ENCODE assay signal across 11 cellular contexts in genomic region chr2:68907923-68908253, GRCh38. TPM values are rescaled to one million over a fixed set of nuclear protein-coding genes. Genes with fewer than 3 reads are reported as not detected.
DNase-seq lines count a peak whose midpoint lies in the region; ATAC-seq and TF ChIP-seq lines count a peak whose summit lies in the region.
"Had no signal": no experiment of that assay in that cellular context is flagged by ENCODE, and none has a peak within 500 bp of the region (broad histone marks: within the 10 kb centered on the region; RNA-seq: fewer than 3 reads in every experiment).

No MANE protein-coding gene starts in this region.

- no peak for TF ChIP-seq CTCF in WERI-Rb-1 (IDR thresholded peaks at IDR 0.05; ENCODE audit: low read depth, low read length)

- intact Hi-C loops in CD4-positive, alpha-beta memory T cell (cut with micrococcal nuclease) = loop anchor here (1.0 to 5.0 kb wide), 9 partner anchors 17 to 751 kb away; partner anchors contain the start of genes APLF, FBXO48 and PNO1

- peaks cover 34 to 38% (median 36%) of the 10 kb centered on the region in 4 donors for H3K4me1 Mint-ChIP-seq in CD4-positive, alpha-beta memory T cell

- peak overlapping the region in 1 of 2 donors; percentile 1 for H3K4me3 ChIP-seq in CD4-positive, alpha-beta memory T cell (ENCODE audit: low read length in 2 of 2)
- H3K4me3 ChIP-seq in effector memory CD4-positive, alpha-beta T cell (ENCODE audit: insufficient read depth, low read depth, low read length, poor library complexity, severe bottlenecking) = no peak overlapping the region
- H3K4me3 ChIP-seq in WERI-Rb-1 (ENCODE audit: low read depth, low read length) = no peak overlapping the region

- H3K27me3 Mint-ChIP-seq in CD4-positive, alpha-beta memory T cell = no peaks in the 10 kb centered on the region

- peak overlapping the region in 7 of 8 donors; percentile 37 to 74 (median 64) for H3K4me3 Mint-ChIP-seq in CD4-positive, alpha-beta memory T cell
- H3K4me3 Mint-ChIP-seq: endodermal cell had no signal

- no peaks in the 10 kb centered on the region for H3K36me3 ChIP-seq in CD4-positive, alpha-beta memory T cell (ENCODE audit: insufficient read depth, low read length)
- H3K36me3 ChIP-seq in effector memory CD4-positive, alpha-beta T cell (ENCODE audit: control insufficient read depth, insufficient read depth, low read length) = no peaks in the 10 kb centered on the region
- H3K36me3 ChIP-seq in WERI-Rb-1 = no peaks in the 10 kb centered on the region

- ATAC-seq in GM21390 (IDR thresholded peaks at IDR 0.05; ENCODE audit: unreplicated experiment) (peak; percentile 11), HG03469 (IDR thresholded peaks at IDR 0.05; ENCODE audit: unreplicated experiment) (peak; percentile 3)

- H3K27ac Mint-ChIP-seq in CD4-positive, alpha-beta memory T cell = peak overlapping the region; percentile 82 to 94 (median 91)
- H3K27ac Mint-ChIP-seq: endodermal cell had no signal

- no peak for DNase-seq in CD4-positive, alpha-beta memory T cell
- DNase-seq in effector memory CD4-positive, alpha-beta T cell = no peak
- DNase-seq in RPMI8226 (no peak), WERI-Rb-1 (no peak), D341Med (ENCODE audit: low spot score) (no peak), OCI-M1 (lab: John Stamatoyannopoulos, UW) (no peak)

- no peaks in the 10 kb centered on the region for H3K27me3 ChIP-seq in CD4-positive, alpha-beta memory T cell (ENCODE audit: insufficient read depth, low read length)
- H3K27me3 ChIP-seq in effector memory CD4-positive, alpha-beta T cell (replicated peaks; ENCODE audit: control insufficient read depth, insufficient read depth, low read length, poor library complexity, severe bottlenecking) = no peaks in the 10 kb centered on the region
- peaks cover 12% of the 10 kb centered on the region for H3K27me3 ChIP-seq in WERI-Rb-1 (ENCODE audit: insufficient read depth, low read depth, severe bottlenecking)

- H3K9me3 Mint-ChIP-seq in CD4-positive, alpha-beta memory T cell = peaks cover 0 to 4% (median 0%) of the 10 kb centered on the region in 8 donors

- H3K27ac ChIP-seq in CD4-positive, alpha-beta memory T cell (ENCODE audit: low read depth, low read length) = peak overlapping the region; percentile 51
- H3K27ac ChIP-seq in effector memory CD4-positive, alpha-beta T cell (ENCODE audit: insufficient read depth, low read length, poor library complexity, severe bottlenecking) = peak overlapping the region; percentile 64
- no peak overlapping the region for H3K27ac ChIP-seq in WERI-Rb-1

- CTCF ChIA-PET in CD4-positive, alpha-beta memory T cell (lab: Charles Lee; ENCODE audit: partially characterized antibody) = interaction anchor here (0.6 to 4.9 kb wide), 33 partner anchors 10 to 582 kb away, joined by 3 to 81 read pairs (median 5); partner anchors contain the start of genes APLF, ARHGAP25 and FBXO48

- POLR2A ChIA-PET in CD4-positive, alpha-beta memory T cell (lab: Charles Lee; ENCODE audit: partially characterized antibody) = interaction anchor here (0.5 to 4.2 kb wide), 43 partner anchors 11 to 444 kb away, joined by 3 to 25 read pairs (median 6); partner anchors contain the start of genes APLF, ARHGAP25 and FBXO48

- H3K9me3 ChIP-seq in CD4-positive, alpha-beta memory T cell (ENCODE audit: control insufficient read depth in 1 of 2, low read length in 2 of 2) = no peaks in the 10 kb centered on the region
- H3K9me3 ChIP-seq in effector memory CD4-positive, alpha-beta T cell (ENCODE audit: control insufficient read depth, low read length) = no peaks in the 10 kb centered on the region
- H3K9me3 ChIP-seq in WERI-Rb-1 (ENCODE audit: severe bottlenecking) = no peaks in the 10 kb centered on the region

- H3K4me1 ChIP-seq in CD4-positive, alpha-beta memory T cell (ENCODE audit: insufficient read depth, low read length) = peaks cover 64% of the 10 kb centered on the region
- peaks cover 24% of the 10 kb centered on the region for H3K4me1 ChIP-seq in effector memory CD4-positive, alpha-beta T cell (ENCODE audit: control insufficient read depth, insufficient read depth, low read length, poor library complexity, severe bottlenecking)

- H3K36me3 Mint-ChIP-seq in CD4-positive, alpha-beta memory T cell = no peaks in the 10 kb centered on the region

RNA-seq across cellular contexts. Expression of gene BMP10, which starts 36.7 kb away (rescaled TPM):
- total RNA-seq in CD4-positive, alpha-beta memory T cell = not detected
- polyA plus RNA-seq in CD4-positive, alpha-beta memory T cell = not detected
- total RNA-seq: endodermal cell, M059J had no signal
- polyA plus RNA-seq: neural cell had no signal

RNA-seq across cellular contexts. Expression of gene GKN2, which starts 44.8 kb away (rescaled TPM):
- total RNA-seq in CD4-positive, alpha-beta memory T cell = not detected
- polyA plus RNA-seq in CD4-positive, alpha-beta memory T cell = not detected
- total RNA-seq: endodermal cell, M059J had no signal
- polyA plus RNA-seq: neural cell had no signal
